ENCODE assay signal across 36 cellular contexts in genomic region chr1:31380181-31380580, GRCh38. TPM values are rescaled to one million over a fixed set of nuclear protein-coding genes. Genes with fewer than 3 reads are reported as not detected.
DNase-seq lines count a peak whose midpoint lies in the region; ATAC-seq, FAIRE-seq and TF ChIP-seq lines count a peak whose summit lies in the region.
"Had no signal": no experiment of that assay in that cellular context is flagged by ENCODE, and none has a peak within 500 bp of the region (broad histone marks: within the 10 kb centered on the region; RNA-seq: fewer than 3 reads in every experiment).

No MANE protein-coding gene starts in this region.

- in situ Hi-C loops in gastrocnemius medialis (cut with MboI; ENCODE audit: low sequenced_read_pairs in 4 of 4), result no loop called here

- no peaks in the 10 kb centered on the region for H3K4me1 Mint-ChIP-seq in activated CD8-positive, alpha-beta T cell treated with anti-CD3 and anti-CD28 coated beads for 36 hours (ENCODE audit: low read depth)

- no peaks in the 10 kb centered on the region for H3K9me3 Mint-ChIP-seq in activated naive CD4-positive, alpha-beta T cell treated with anti-CD3 and anti-CD28 coated beads, Interleukin-2, amount 50 U/mL, for 72 hours
- H3K9me3 Mint-ChIP-seq in activated CD8-positive, alpha-beta T cell treated with anti-CD3 and anti-CD28 coated beads for 36 hours, result no peaks in the 10 kb centered on the region
- H3K9me3 Mint-ChIP-seq: activated CD4-positive, alpha-beta memory T cell treated with anti-CD3 and anti-CD28 coated beads for 36 hours; activated T-helper 1 cell treated with anti-CD3 and anti-CD28 coated beads, Interleukin-12 subunit alpha, Interleukin-12 subunit beta, Interleukin-2, Interleukin-4 antibody, amounts not matched to agents 30 ng/mL and 10 ng/mL and 1 ng/mL, durations not matched to agents 14 hours and 24 hours and 36 hours; CD4-positive, alpha-beta T cell; nephron; stimulated activated naive CD8-positive, alpha-beta T cell treated with anti-CD3 and anti-CD28 coated beads, Interleukin-15, Interleukin-2, amounts not matched to agents 100 ng/mL and 50 ng/mL, for 24 hours had no signal

- peak overlapping the region; percentile 18 to 45 for H3K27ac Mint-ChIP-seq in activated naive CD4-positive, alpha-beta T cell treated with anti-CD3 and anti-CD28 coated beads, Interleukin-2, amount 50 U/mL, for 72 hours
- H3K27ac Mint-ChIP-seq in activated CD8-positive, alpha-beta T cell treated with anti-CD3 and anti-CD28 coated beads for 36 hours, result no peak overlapping the region
- H3K27ac Mint-ChIP-seq: activated CD4-positive, alpha-beta memory T cell treated with anti-CD3 and anti-CD28 coated beads for 36 hours; activated T-helper 1 cell treated with anti-CD3 and anti-CD28 coated beads, Interleukin-12 subunit alpha, Interleukin-12 subunit beta, Interleukin-2, Interleukin-4 antibody, amounts not matched to agents 30 ng/mL and 10 ng/mL and 1 ng/mL, durations not matched to agents 14 hours and 24 hours and 36 hours; CD4-positive, alpha-beta T cell; stimulated activated naive CD8-positive, alpha-beta T cell treated with anti-CD3 and anti-CD28 coated beads, Interleukin-15, Interleukin-2, amounts not matched to agents 100 ng/mL and 50 ng/mL, for 24 hours had no signal

- H3K4me1 ChIP-seq in gastrocnemius medialis, result peaks cover 56 to 76% of the 10 kb centered on the region in 2 donors
- H3K4me1 ChIP-seq: body of pancreas had no signal

- intact Hi-C loops in head of caudate nucleus (cut with DNase I), result no loop called here
- intact Hi-C loops in gastrocnemius medialis (cut with DNase I; ENCODE audit: low total_unique reads), result loop anchor here (2.0 to 5.0 kb wide), 2 partner anchors 42 to 247 kb away; no protein-coding TSS in a partner anchor
- intact Hi-C loops in activated CD8-positive, alpha-beta T cell treated with anti-CD3 and anti-CD28 coated beads for 36 hours (cut with micrococcal nuclease), result no loop called here

- no peaks in the 10 kb centered on the region for H3K9me3 ChIP-seq in gastrocnemius medialis
- H3K9me3 ChIP-seq: adrenal gland, body of pancreas, ovary, thyroid gland, vagina had no signal

- no peak for TF ChIP-seq POLR2A in gastrocnemius medialis (IDR thresholded peaks at IDR 0.05)

- no peak overlapping the region for H3K4me3 Mint-ChIP-seq in activated CD8-positive, alpha-beta T cell treated with anti-CD3 and anti-CD28 coated beads for 36 hours
- H3K4me3 Mint-ChIP-seq: activated CD4-positive, alpha-beta memory T cell treated with anti-CD3 and anti-CD28 coated beads for 36 hours; activated T-helper 1 cell treated with anti-CD3 and anti-CD28 coated beads, Interleukin-12 subunit alpha, Interleukin-12 subunit beta, Interleukin-2, Interleukin-4 antibody, amounts not matched to agents 30 ng/mL and 10 ng/mL and 1 ng/mL, durations not matched to agents 14 hours and 24 hours and 36 hours; CD4-positive, alpha-beta T cell; nephron; stimulated activated naive CD8-positive, alpha-beta T cell treated with anti-CD3 and anti-CD28 coated beads, Interleukin-15, Interleukin-2, amounts not matched to agents 100 ng/mL and 50 ng/mL, for 24 hours had no signal

- CTCF ChIA-PET in activated CD8-positive, alpha-beta T cell treated with anti-CD3 and anti-CD28 coated beads for 36 hours (lab: Charles Lee), result no interaction called here

- ATAC-seq in activated naive CD4-positive, alpha-beta T cell treated with anti-CD3 and anti-CD28 coated beads, Interleukin-2, amount 50 U/mL, for 72 hours, result no peak
- peak; percentile 35 to 48 for ATAC-seq in gastrocnemius medialis
- ATAC-seq in activated CD8-positive, alpha-beta T cell treated with anti-CD3 and anti-CD28 coated beads for 36 hours, result no peak
- ATAC-seq: body of pancreas had no signal

- no peaks in the 10 kb centered on the region for H3K27me3 ChIP-seq in gastrocnemius medialis
- H3K27me3 ChIP-seq: adrenal gland, body of pancreas, hepatocyte, ovary, thyroid gland, vagina had no signal

- H3K36me3 Mint-ChIP-seq in activated naive CD4-positive, alpha-beta T cell treated with anti-CD3 and anti-CD28 coated beads, Interleukin-2, amount 50 U/mL, for 72 hours, result no peaks in the 10 kb centered on the region
- no peaks in the 10 kb centered on the region for H3K36me3 Mint-ChIP-seq in activated CD8-positive, alpha-beta T cell treated with anti-CD3 and anti-CD28 coated beads for 36 hours (ENCODE audit: low read depth)
- H3K36me3 Mint-ChIP-seq: activated CD4-positive, alpha-beta memory T cell treated with anti-CD3 and anti-CD28 coated beads for 36 hours had no signal

- FAIRE-seq in HTR-8/SVneo (lab: Jason Lieb, UNC), result no peak
- FAIRE-seq: colon had no signal

- H3K27ac ChIP-seq in angular gyrus (ENCODE audit: low read depth, low read length), result peak overlapping the region; percentile 34
- H3K27ac ChIP-seq in gastrocnemius medialis, result peak overlapping the region; percentile 91 to 97 (median 94)
- H3K27ac ChIP-seq: adrenal gland, body of pancreas, hepatocyte, ovary, thyroid gland, vagina had no signal

- H3K36me3 ChIP-seq in gastrocnemius medialis, result no peaks in the 10 kb centered on the region
- H3K36me3 ChIP-seq: adrenal gland, ovary, thyroid gland, vagina had no signal

- H3K4me3 ChIP-seq in gastrocnemius medialis, result no peak overlapping the region
- H3K4me3 ChIP-seq: adrenal gland, body of pancreas, hepatocyte, ovary, thyroid gland, vagina had no signal

- DNase-seq in activated naive CD4-positive, alpha-beta T cell treated with anti-CD3 and anti-CD28 coated beads, Interleukin-2, amount 50 U/mL, for 72 hours (ENCODE audit: low spot score in 2 of 2), result no peak
- no peak for DNase-seq in activated naive CD4-positive, alpha-beta T cell treated with anti-CD3 and anti-CD28 coated beads, Interleukin-2, amount 50 U/mL, for 16 hours
- DNase-seq in head of caudate nucleus (peak in 34 of 42 donors; percentile 19 to 79 (median 39)), gastrocnemius medialis (peak; percentile 86 to 95), iPS-NIHi11 (ENCODE audit: low spot score) (no peak), HTR-8/SVneo (ENCODE audit: insufficient read length, low spot score) (no peak)
- DNase-seq in activated CD8-positive, alpha-beta T cell treated with anti-CD3 and anti-CD28 coated beads for 36 hours, result no peak
- DNase-seq: activated CD4-positive, alpha-beta memory T cell treated with anti-CD3 and anti-CD28 coated beads for 36 hours; activated CD4-positive, CD25-positive, alpha-beta regulatory T cell treated with anti-CD3 and anti-CD28 coated beads, Interleukin-2, amount 50 U/mL, for 72 hours; activated CD8-positive, alpha-beta memory T cell treated with anti-CD3 and anti-CD28 coated beads, Interleukin-2, amount 50 U/mL, for 48 hours; activated naive CD4-positive, alpha-beta T cell treated with Interleukin-2 at 50 U/mL for 16 hours; adrenal gland; body of pancreas; CD4-positive, alpha-beta T cell; effector CD4-positive, alpha-beta T cell; H7; KBM-7; left cardiac atrium; mammary epithelial cell; MM.1S; NCI-H1105 treated with DMSO at 0.1 percent for 48 hours; NCI-H187 treated with DMSO at 0.1 percent for 48 hours; NCI-H2171 treated with DMSO at 0.1 percent for 48 hours; NCI-H524 treated with DMSO at 0.1 percent for 48 hours; ovary; SHP77; stimulated activated CD8-positive, alpha-beta memory T cell treated with anti-CD3 and anti-CD28 coated beads, Interleukin-4, amount 100 ng/mL, for 48 hours; thyroid gland had no signal

- TF ChIP-seq CTCF in gastrocnemius medialis (IDR thresholded peaks at IDR 0.05 in 4 of 5, conservative IDR thresholded peaks at IDR 0.05 in 1 of 5), result no peak
- no peak for TF ChIP-seq CTCF in activated CD8-positive, alpha-beta T cell treated with anti-CD3 and anti-CD28 coated beads for 36 hours (IDR thresholded peaks at IDR 0.05)

- POLR2A ChIA-PET in activated CD8-positive, alpha-beta T cell treated with anti-CD3 and anti-CD28 coated beads for 36 hours (lab: Charles Lee), result no interaction called here

- H3K27me3 Mint-ChIP-seq in activated CD8-positive, alpha-beta T cell treated with anti-CD3 and anti-CD28 coated beads for 36 hours, result peaks cover 12% of the 10 kb centered on the region

RNA-seq across cellular contexts. Expression of gene FABP3, which starts 7.3 kb away (rescaled TPM):
- total RNA-seq in activated naive CD4-positive, alpha-beta T cell treated with anti-CD3 and anti-CD28 coated beads, Interleukin-2, amount 50 U/mL, for 72 hours, result not detected
- 1,000 to 10,000 TPM in 3 of 4 donors, 100 to 1,000 TPM in 1; 886 to 2,424 (median 1,240) TPM for total RNA-seq in gastrocnemius medialis
- total RNA-seq in activated CD8-positive, alpha-beta T cell treated with anti-CD3 and anti-CD28 coated beads for 36 hours, result under 1 TPM in 1 of 2 experiments, not detected in 1; 0.65 TPM
- total RNA-seq: activated CD4-positive, alpha-beta memory T cell treated with anti-CD3 and anti-CD28 coated beads for 36 hours; activated T-helper 1 cell treated with anti-CD3 and anti-CD28 coated beads, Interleukin-12 subunit alpha, Interleukin-12 subunit beta, Interleukin-2, Interleukin-4 antibody, amounts not matched to agents 30 ng/mL and 10 ng/mL and 1 ng/mL, durations not matched to agents 14 hours and 24 hours and 36 hours; CD4-positive, alpha-beta T cell; T-helper 2 cell treated with Interferon-gamma antibody and Interleukin-4, amounts not matched to agents 100 ng/mL and 5 ng/mL, for 36 hours had no signal

RNA-seq across cellular contexts. Expression of gene SERINC2, which starts 32.8 kb away (rescaled TPM):
- total RNA-seq in activated naive CD4-positive, alpha-beta T cell treated with anti-CD3 and anti-CD28 coated beads, Interleukin-2, amount 50 U/mL, for 72 hours, result under 1 TPM in 1 of 2 donors, not detected in 1; 0.59 TPM
- total RNA-seq in gastrocnemius medialis, result 10 to 100 TPM; 21.2 to 53.4 (median 35.9) TPM
- under 1 TPM in 1 of 2 experiments, not detected in 1; 0.16 TPM for total RNA-seq in activated CD8-positive, alpha-beta T cell treated with anti-CD3 and anti-CD28 coated beads for 36 hours
- total RNA-seq: activated T-helper 1 cell treated with anti-CD3 and anti-CD28 coated beads, Interleukin-12 subunit alpha, Interleukin-12 subunit beta, Interleukin-2, Interleukin-4 antibody, amounts not matched to agents 30 ng/mL and 10 ng/mL and 1 ng/mL, durations not matched to agents 14 hours and 24 hours and 36 hours; T-helper 2 cell treated with Interferon-gamma antibody and Interleukin-4, amounts not matched to agents 100 ng/mL and 5 ng/mL, for 36 hours had no signal

Comparison
In these comparisons a context has a peak if more than half of its experiments do, and no peak if none do; other contexts are left out.
1. ATAC-seq: peak in gastrocnemius medialis (2 of 2); none in activated naive CD4-positive, alpha-beta T cell treated with anti-CD3 and anti-CD28 coated beads, Interleukin-2, amount 50 U/mL, for 72 hours (0 of 2) and activated CD8-positive, alpha-beta T cell treated with anti-CD3 and anti-CD28 coated beads for 36 hours (single experiment).
2. DNase-seq: peak in head of caudate nucleus (34 of 42) and gastrocnemius medialis (2 of 2); none in activated naive CD4-positive, alpha-beta T cell treated with anti-CD3 and anti-CD28 coated beads, Interleukin-2, amount 50 U/mL, for 72 hours (0 of 2), activated naive CD4-positive, alpha-beta T cell treated with anti-CD3 and anti-CD28 coated beads, Interleukin-2, amount 50 U/mL, for 16 hours (single experiment), iPS-NIHi11 (single experiment), activated CD8-positive, alpha-beta T cell treated with anti-CD3 and anti-CD28 coated beads for 36 hours (single experiment) and HTR-8/SVneo (single experiment).
3. RNA of gene FABP3, which starts 7.3 kb away (total RNA-seq): 886 to 2,424 TPM in gastrocnemius medialis; 0.65 TPM in activated CD8-positive, alpha-beta T cell treated with anti-CD3 and anti-CD28 coated beads for 36 hours and not detected in activated naive CD4-positive, alpha-beta T cell treated with anti-CD3 and anti-CD28 coated beads, Interleukin-2, amount 50 U/mL, for 72 hours; every median in the first group is over 100 times any median in the second.
4. RNA of gene SERINC2, which starts 32.8 kb away (total RNA-seq): 21.2 to 53.4 TPM in gastrocnemius medialis; 0.59 TPM in activated naive CD4-positive, alpha-beta T cell treated with anti-CD3 and anti-CD28 coated beads, Interleukin-2, amount 50 U/mL, for 72 hours and 0.16 TPM in activated CD8-positive, alpha-beta T cell treated with anti-CD3 and anti-CD28 coated beads for 36 hours; every median in the first group is over 10 times any median in the second.